Comparison of ENCODE assay signal across 2 cellular contexts in genomic region chr12:1807107-1807478, GRCh38.
TF ChIP-seq lines count a peak whose summit lies in the region.

No MANE protein-coding gene starts in this region.

TF ChIP-seq in IMR-90, 13 proteins besides CTCF, POLR2A, EP300 and RAD21:
- TF ChIP-seq RFX5 (IDR thresholded peaks at IDR 0.05; ENCODE audit: low read depth, low read length): no peak
- no peak for TF ChIP-seq CHD1 (IDR thresholded peaks at IDR 0.05; ENCODE audit: low read depth, low read length)
- no peak for TF ChIP-seq USF2 (IDR thresholded peaks at IDR 0.05; ENCODE audit: low read depth, low read length)
- TF ChIP-seq RCOR1 (IDR thresholded peaks at IDR 0.05; ENCODE audit: insufficient replicate concordance, low read length): no peak
- no peak for TF ChIP-seq MAZ (IDR thresholded peaks at IDR 0.05; ENCODE audit: borderline replicate concordance, low read depth, low read length)
- TF ChIP-seq CEBPB (IDR thresholded peaks at IDR 0.05; ENCODE audit: low read depth, low read length): no peak
- no peak for TF ChIP-seq FOS (IDR thresholded peaks at IDR 0.05; ENCODE audit: low read depth, low read length)
- no peak for TF ChIP-seq SMC3 (IDR thresholded peaks at IDR 0.05; ENCODE audit: low read depth, low read length)
- TF ChIP-seq MXI1 (IDR thresholded peaks at IDR 0.05; ENCODE audit: borderline replicate concordance, low read depth, low read length): no peak
- TF ChIP-seq NFE2L2 (IDR thresholded peaks at IDR 0.05; ENCODE audit: low read depth, low read length): no peak
- no peak for TF ChIP-seq ELK1 (IDR thresholded peaks at IDR 0.05; ENCODE audit: borderline replicate concordance, low read depth, low read length)
- no peak for TF ChIP-seq BHLHE40 (IDR thresholded peaks at IDR 0.05; ENCODE audit: low read depth, low read length)
- TF ChIP-seq MAFK (IDR thresholded peaks at IDR 0.05; ENCODE audit: low read depth, low read length): no peak

TF ChIP-seq in HepG2, 621 proteins besides CTCF, POLR2A, EP300 and RAD21 (continues in another document):
- peak; percentile 52 for TF ChIP-seq SAP130 (CRISPR knock-in tag; IDR thresholded peaks at IDR 0.05; ENCODE audit: low read depth)
- no peak for TF ChIP-seq GFI1 (CRISPR knock-in tag; IDR thresholded peaks at IDR 0.05; ENCODE audit: borderline replicate concordance)
- no peak for TF ChIP-seq CEBPB (IDR thresholded peaks at IDR 0.05; ENCODE audit: borderline replicate concordance, low read depth, low read length)
- no peak for TF ChIP-seq ZNF713 (CRISPR knock-in tag; IDR thresholded peaks at IDR 0.05)
- TF ChIP-seq IRF2 (CRISPR knock-in tag; IDR thresholded peaks at IDR 0.05): 0 out of 2 replicates have a peak, but pooled peaks have one; percentile 16
- TF ChIP-seq PHB2 (IDR thresholded peaks at IDR 0.05; ENCODE audit: partially characterized antibody): no peak
- peak; percentile 51 for TF ChIP-seq THAP11 (CRISPR knock-in tag; IDR thresholded peaks at IDR 0.05)
- no peak for TF ChIP-seq DZIP1 (CRISPR knock-in tag; IDR thresholded peaks at IDR 0.05)
- TF ChIP-seq ZNF546 (CRISPR knock-in tag; conservative IDR thresholded peaks at IDR 0.05): no peak
- TF ChIP-seq, protein P1, sequence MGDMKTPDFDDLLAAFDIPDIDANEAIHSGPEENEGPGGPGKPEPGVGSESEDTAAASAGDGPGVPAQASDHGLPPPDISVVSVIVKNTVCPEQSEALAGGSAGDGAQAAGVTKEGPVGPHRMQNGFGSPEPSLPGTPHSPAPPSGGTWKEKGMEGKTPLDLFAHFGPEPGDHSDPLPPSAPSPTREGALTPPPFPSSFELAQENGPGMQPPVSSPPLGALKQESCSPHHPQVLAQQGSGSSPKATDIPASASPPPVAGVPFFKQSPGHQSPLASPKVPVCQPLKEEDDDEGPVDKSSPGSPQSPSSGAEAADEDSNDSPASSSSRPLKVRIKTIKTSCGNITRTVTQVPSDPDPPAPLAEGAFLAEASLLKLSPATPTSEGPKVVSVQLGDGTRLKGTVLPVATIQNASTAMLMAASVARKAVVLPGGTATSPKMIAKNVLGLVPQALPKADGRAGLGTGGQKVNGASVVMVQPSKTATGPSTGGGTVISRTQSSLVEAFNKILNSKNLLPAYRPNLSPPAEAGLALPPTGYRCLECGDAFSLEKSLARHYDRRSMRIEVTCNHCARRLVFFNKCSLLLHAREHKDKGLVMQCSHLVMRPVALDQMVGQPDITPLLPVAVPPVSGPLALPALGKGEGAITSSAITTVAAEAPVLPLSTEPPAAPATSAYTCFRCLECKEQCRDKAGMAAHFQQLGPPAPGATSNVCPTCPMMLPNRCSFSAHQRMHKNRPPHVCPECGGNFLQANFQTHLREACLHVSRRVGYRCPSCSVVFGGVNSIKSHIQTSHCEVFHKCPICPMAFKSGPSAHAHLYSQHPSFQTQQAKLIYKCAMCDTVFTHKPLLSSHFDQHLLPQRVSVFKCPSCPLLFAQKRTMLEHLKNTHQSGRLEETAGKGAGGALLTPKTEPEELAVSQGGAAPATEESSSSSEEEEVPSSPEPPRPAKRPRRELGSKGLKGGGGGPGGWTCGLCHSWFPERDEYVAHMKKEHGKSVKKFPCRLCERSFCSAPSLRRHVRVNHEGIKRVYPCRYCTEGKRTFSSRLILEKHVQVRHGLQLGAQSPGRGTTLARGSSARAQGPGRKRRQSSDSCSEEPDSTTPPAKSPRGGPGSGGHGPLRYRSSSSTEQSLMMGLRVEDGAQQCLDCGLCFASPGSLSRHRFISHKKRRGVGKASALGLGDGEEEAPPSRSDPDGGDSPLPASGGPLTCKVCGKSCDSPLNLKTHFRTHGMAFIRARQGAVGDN (CRISPR knock-in tag; IDR thresholded peaks at IDR 0.05): peak; percentile 83
- TF ChIP-seq ZNF331 (CRISPR knock-in tag; IDR thresholded peaks at IDR 0.05): peak; percentile 18; the same call in 1 of the 2 replicates
- TF ChIP-seq ZBTB10 (CRISPR knock-in tag; IDR thresholded peaks at IDR 0.05; ENCODE audit: borderline replicate concordance): no peak
- TF ChIP-seq ZNF136 (CRISPR knock-in tag; IDR thresholded peaks at IDR 0.05; ENCODE audit: low read depth): no peak
- peak; percentile 61; the same call in 1 of the 2 replicates for TF ChIP-seq SPEN (CRISPR knock-in tag; IDR thresholded peaks at IDR 0.05; ENCODE audit: low read depth)
- peak; percentile 57 for TF ChIP-seq ZFX (CRISPR knock-in tag; IDR thresholded peaks at IDR 0.05; ENCODE audit: low read depth)
- 0 out of 2 replicates have a peak, but pooled peaks have one; percentile 46 for TF ChIP-seq HDAC2 (CRISPR knock-in tag; IDR thresholded peaks at IDR 0.05)
- peak; percentile 57; the same call in 1 of the 2 replicates for TF ChIP-seq SALL1 (CRISPR knock-in tag; IDR thresholded peaks at IDR 0.05)
- TF ChIP-seq DMAP1 (CRISPR knock-in tag; IDR thresholded peaks at IDR 0.05): no peak
- no peak for TF ChIP-seq ZFP1 (CRISPR knock-in tag; IDR thresholded peaks at IDR 0.05)
- TF ChIP-seq, protein P2, sequence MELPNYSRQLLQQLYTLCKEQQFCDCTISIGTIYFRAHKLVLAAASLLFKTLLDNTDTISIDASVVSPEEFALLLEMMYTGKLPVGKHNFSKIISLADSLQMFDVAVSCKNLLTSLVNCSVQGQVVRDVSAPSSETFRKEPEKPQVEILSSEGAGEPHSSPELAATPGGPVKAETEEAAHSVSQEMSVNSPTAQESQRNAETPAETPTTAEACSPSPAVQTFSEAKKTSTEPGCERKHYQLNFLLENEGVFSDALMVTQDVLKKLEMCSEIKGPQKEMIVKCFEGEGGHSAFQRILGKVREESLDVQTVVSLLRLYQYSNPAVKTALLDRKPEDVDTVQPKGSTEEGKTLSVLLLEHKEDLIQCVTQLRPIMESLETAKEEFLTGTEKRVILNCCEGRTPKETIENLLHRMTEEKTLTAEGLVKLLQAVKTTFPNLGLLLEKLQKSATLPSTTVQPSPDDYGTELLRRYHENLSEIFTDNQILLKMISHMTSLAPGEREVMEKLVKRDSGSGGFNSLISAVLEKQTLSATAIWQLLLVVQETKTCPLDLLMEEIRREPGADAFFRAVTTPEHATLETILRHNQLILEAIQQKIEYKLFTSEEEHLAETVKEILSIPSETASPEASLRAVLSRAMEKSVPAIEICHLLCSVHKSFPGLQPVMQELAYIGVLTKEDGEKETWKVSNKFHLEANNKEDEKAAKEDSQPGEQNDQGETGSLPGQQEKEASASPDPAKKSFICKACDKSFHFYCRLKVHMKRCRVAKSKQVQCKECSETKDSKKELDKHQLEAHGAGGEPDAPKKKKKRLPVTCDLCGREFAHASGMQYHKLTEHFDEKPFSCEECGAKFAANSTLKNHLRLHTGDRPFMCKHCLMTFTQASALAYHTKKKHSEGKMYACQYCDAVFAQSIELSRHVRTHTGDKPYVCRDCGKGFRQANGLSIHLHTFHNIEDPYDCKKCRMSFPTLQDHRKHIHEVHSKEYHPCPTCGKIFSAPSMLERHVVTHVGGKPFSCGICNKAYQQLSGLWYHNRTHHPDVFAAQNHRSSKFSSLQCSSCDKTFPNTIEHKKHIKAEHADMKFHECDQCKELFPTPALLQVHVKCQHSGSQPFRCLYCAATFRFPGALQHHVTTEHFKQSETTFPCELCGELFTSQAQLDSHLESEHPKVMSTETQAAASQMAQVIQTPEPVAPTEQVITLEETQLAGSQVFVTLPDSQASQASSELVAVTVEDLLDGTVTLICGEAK (IDR thresholded peaks at IDR 0.05): no peak
- TF ChIP-seq, protein P2 (CRISPR knock-in tag; IDR thresholded peaks at IDR 0.05): no peak
- TF ChIP-seq RARA (CRISPR knock-in tag; IDR thresholded peaks at IDR 0.05): peak; percentile 41; the same call in 1 of the 2 replicates
- TF ChIP-seq, protein P3, sequence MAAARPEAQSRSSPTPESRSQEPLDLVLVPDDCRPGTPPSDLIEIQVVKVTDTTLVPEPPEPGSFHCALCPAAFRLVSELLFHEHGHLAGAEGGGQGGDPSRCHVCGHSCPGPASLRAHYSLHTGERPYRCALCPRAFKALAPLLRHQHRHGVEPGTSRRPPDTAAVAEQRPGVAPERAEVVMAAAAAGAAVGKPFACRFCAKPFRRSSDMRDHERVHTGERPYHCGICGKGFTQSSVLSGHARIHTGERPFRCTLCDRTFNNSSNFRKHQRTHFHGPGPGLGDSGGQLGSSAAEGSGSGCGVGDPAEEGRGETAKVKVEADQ (CRISPR knock-in tag; IDR thresholded peaks at IDR 0.05; ENCODE audit: borderline replicate concordance): no peak
- TF ChIP-seq ERF (CRISPR knock-in tag; IDR thresholded peaks at IDR 0.05): 0 out of 2 replicates have a peak, but pooled peaks have one; percentile 48
- TF ChIP-seq ZNF276 (CRISPR knock-in tag; IDR thresholded peaks at IDR 0.05; ENCODE audit: low read depth): no peak
- no peak for TF ChIP-seq KDM6A (CRISPR knock-in tag; IDR thresholded peaks at IDR 0.05; ENCODE audit: low read depth)
